In genomic region chr13:26074706-26075105, GRCh38 we compare ENCODE assay signal across 11 cellular contexts. TPM values are rescaled to one million over a fixed set of nuclear protein-coding genes. Genes with fewer than 3 reads are reported as not detected.
DNase-seq lines count a peak whose midpoint lies in the region; ATAC-seq lines count a peak whose summit lies in the region.
"Had no signal": no experiment of that assay in that cellular context is flagged by ENCODE, and none has a peak within 500 bp of the region (broad histone marks: within the 10 kb centered on the region; RNA-seq: fewer than 3 reads in every experiment).

No MANE protein-coding gene starts in this region.

- in situ Hi-C loops in GM23248 (cut with MboI) = no loop called here

- H3K4me2 ChIP-seq in GM23248 (ENCODE audit: unreplicated experiment) = peak overlapping the region; percentile 20

- H3F3A ChIP-seq in GM23248 (ENCODE audit: insufficient read depth) = no peaks in the 10 kb centered on the region

- 40 to 42% methylated on average over 16 of the region's 16 CpGs for WGBS in GM23248 (ENCODE audit: low coverage in 1 of 2, low lambda C conversion rate in 2 of 2, missing lambda C conversion rate in 2 of 2), 2 experiments

- no peak overlapping the region for H2AFZ ChIP-seq in GM23248

- no peaks in the 10 kb centered on the region for H3K36me3 ChIP-seq in GM23248 (ENCODE audit: low read depth)

- no peaks in the 10 kb centered on the region for H4K20me1 ChIP-seq in GM23248 (ENCODE audit: insufficient read depth)

- intact Hi-C loops in sciatic nerve (cut with DNase I) = no loop called here

- no peaks in the 10 kb centered on the region for H3K9me2 ChIP-seq in GM23248 (ENCODE audit: insufficient read depth)

- ATAC-seq in sciatic nerve = peak; percentile 75
- no peak for ATAC-seq in HG02981 (IDR thresholded peaks at IDR 0.05; ENCODE audit: unreplicated experiment)
- ATAC-seq: stimulated activated naive CD8-positive, alpha-beta T cell treated with anti-CD3 and anti-CD28 coated beads, Interleukin-15, amount 100 ng/mL, for 72 hours had no signal

- no peaks in the 10 kb centered on the region for H3K9me3 ChIP-seq in GM23248 (ENCODE audit: low read depth)

- no peak overlapping the region for H3K9ac ChIP-seq in GM23248

- no peak overlapping the region for H3K4me3 ChIP-seq in GM23248

- no peak overlapping the region for H3K27ac ChIP-seq in GM23248
- H3K27ac ChIP-seq: HL-60 had no signal

- peak; percentile 26 for DNase-seq in GM23248
- DNase-seq in SW480 (ENCODE audit: low spot score) = peak; percentile 75
- peak; percentile 86 for DNase-seq in glomerular visceral epithelial cell (ENCODE audit: extremely low spot score)
- no peak for DNase-seq in sciatic nerve (ENCODE audit: low spot score)
- no peak for DNase-seq in NK-92 treated with Interleukin-12 subunit alpha and Interleukin-12 subunit beta, amount 100 ng/mL, for 24 hours (lab: John Stamatoyannopoulos, UW)
- DNase-seq in D341Med (ENCODE audit: low spot score) = no peak
- DNase-seq: NCI-H1105; stimulated activated CD4-positive, alpha-beta T cell treated with anti-CD3 and anti-CD28 coated beads, Interleukin-4, amount 100 ng/mL, for 1 hour; stimulated activated naive CD8-positive, alpha-beta T cell treated with anti-CD3 and anti-CD28 coated beads, Interleukin-15, amount 100 ng/mL, for 72 hours had no signal

- no peaks in the 10 kb centered on the region for H3K4me1 ChIP-seq in GM23248 (ENCODE audit: insufficient read depth)

- H3K79me2 ChIP-seq in GM23248 (ENCODE audit: insufficient read depth) = no peaks in the 10 kb centered on the region

- peaks cover 6% of the 10 kb centered on the region; the same call in 1 of the 2 replicates for H3K27me3 ChIP-seq in GM23248 (replicated peaks; ENCODE audit: insufficient read depth)

RNA-seq across cellular contexts. Expression of gene SHISA2, which starts 22.9 kb away (rescaled TPM):
- 0.13 and 0.32 TPM in 2 replicates for total RNA-seq in GM23248 (2014; rRNA removed; shearing (Covaris generic))
- 0.35 and 0.43 TPM in 2 replicates for polyA plus RNA-seq in GM23248 (2016; fragmentation: Nextera tagmentation; extraction: Ambion mirVana)
- total RNA-seq in sciatic nerve = 2.9 TPM

Comparison
In these comparisons a context has a peak if more than half of its experiments do, and no peak if none do; other contexts are left out.
1. DNase-seq: peak in GM23248 (single experiment), SW480 (single experiment) and glomerular visceral epithelial cell (single experiment); none in sciatic nerve (single experiment), NK-92 treated with Interleukin-12 subunit alpha and Interleukin-12 subunit beta, amount 100 ng/mL, for 24 hours (single experiment) and D341Med (single experiment).